In the genomic region with DNA sequence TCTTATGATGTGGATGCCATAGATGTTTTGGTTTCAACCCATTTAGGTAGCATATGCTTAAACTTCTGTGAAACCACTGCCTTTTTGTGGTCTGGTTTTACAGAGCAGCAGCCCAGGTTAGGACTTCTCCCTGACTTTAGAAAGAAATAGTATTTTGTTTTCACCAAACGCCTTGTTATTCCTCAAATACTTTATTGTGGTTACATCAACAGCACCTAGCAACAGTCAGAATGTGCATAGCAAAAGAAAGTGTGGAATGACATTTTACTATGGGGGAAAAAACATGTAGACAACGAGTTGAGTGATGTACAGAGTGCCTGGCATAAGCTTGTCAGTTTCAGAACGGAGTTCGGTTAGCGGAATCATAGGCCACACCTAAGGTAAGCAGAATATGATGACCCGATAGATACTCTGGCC, we compare ENCODE assay signal across 19 cellular contexts.
DNase-seq lines count a peak whose midpoint lies in the region; ATAC-seq, FAIRE-seq and TF ChIP-seq lines count a peak whose summit lies in the region.
"Had no signal": no experiment of that assay in that cellular context is flagged by ENCODE, and none has a peak within 500 bp of the region (broad histone marks: within the 10 kb centered on the region; RNA-seq: fewer than 3 reads in every experiment).

No MANE protein-coding gene starts in this region.

- peak; percentile 13 for FAIRE-seq in keratinocyte (lab: Jason Lieb, UNC)

- H3K36me3 Mint-ChIP-seq in activated T-cell treated with anti-CD3 and anti-CD28 coated beads, Interleukin-2, amount 50 U/mL, for 4 hours (ENCODE audit: insufficient read depth): peaks cover 1% of the 10 kb centered on the region
- peaks cover 19% of the 10 kb centered on the region for H3K36me3 Mint-ChIP-seq in activated naive CD4-positive, alpha-beta T cell treated with anti-CD3 and anti-CD28 coated beads, Interleukin-2, amount 10 ng/mL, durations not matched to agents 7 days and 5 days
- H3K36me3 Mint-ChIP-seq in neural progenitor cell: no peaks in the 10 kb centered on the region
- H3K36me3 Mint-ChIP-seq: IgD-negative memory B cell had no signal

- no peak for DNase-seq in activated T-cell treated with anti-CD3 and anti-CD28 coated beads, Interleukin-2, amount 50 U/mL, for 4 hours
- DNase-seq in activated T-cell treated with anti-CD3 and anti-CD28 coated beads for 4 hours: no peak
- DNase-seq in activated naive CD4-positive, alpha-beta T cell treated with anti-CD3 and anti-CD28 coated beads, Interleukin-2, amount 10 ng/mL, durations not matched to agents 7 days and 5 days: peak; percentile 25
- no peak for DNase-seq in keratinocyte (ENCODE audit: low read depth, low spot score)
- DNase-seq in SHP77 (lab: John Stamatoyannopoulos, UW): no peak
- DNase-seq in neural progenitor cell (ENCODE audit: low spot score): no peak
- DNase-seq: ACHN, GOT3, head of caudate nucleus, NCI-H774, SHP77 treated with DMSO at 0.1 percent for 48 hours, stomach, transverse colon had no signal

- peak overlapping the region; percentile 47 for H3K27ac ChIP-seq in KMS-11
- no peak overlapping the region for H3K27ac ChIP-seq in keratinocyte (ENCODE audit: control insufficient read depth, insufficient read depth, low read length)
- no peak overlapping the region for H3K27ac ChIP-seq in neural progenitor cell
- H3K27ac ChIP-seq: BLaER1 treated with 17β-estradiol and CSF1 and Interleukin-3, amounts not matched to agents 10 nM and 100 nM; coronary artery; stomach; transverse colon had no signal

- H3K79me2 ChIP-seq in KMS-11 (ENCODE audit: insufficient read depth, low read depth) (no peaks in the 10 kb centered on the region), keratinocyte (ENCODE audit: control insufficient read depth, insufficient read depth, low read length) (no peaks in the 10 kb centered on the region), neural progenitor cell (ENCODE audit: low read depth) (no peaks in the 10 kb centered on the region)

- H4K20me1 ChIP-seq in KMS-11 (ENCODE audit: insufficient read depth) (no peaks in the 10 kb centered on the region), keratinocyte (ENCODE audit: control insufficient read depth, extremely low read depth, insufficient read depth, low read length) (no peaks in the 10 kb centered on the region), neural progenitor cell (ENCODE audit: low read depth) (no peaks in the 10 kb centered on the region)
- H4K20me1 ChIP-seq: BLaER1 treated with 17β-estradiol and CSF1 and Interleukin-3, amounts not matched to agents 10 nM and 100 nM had no signal

- H3K27me3 Mint-ChIP-seq in activated T-cell treated with anti-CD3 and anti-CD28 coated beads, Interleukin-2, amount 50 U/mL, for 4 hours (ENCODE audit: low read depth): no peaks in the 10 kb centered on the region
- no peaks in the 10 kb centered on the region for H3K27me3 Mint-ChIP-seq in activated naive CD4-positive, alpha-beta T cell treated with anti-CD3 and anti-CD28 coated beads, Interleukin-2, amount 10 ng/mL, durations not matched to agents 7 days and 5 days
- H3K27me3 Mint-ChIP-seq in neural progenitor cell (ENCODE audit: insufficient read depth, low read depth): no peaks in the 10 kb centered on the region

- TF ChIP-seq CTCF in KMS-11 (conservative IDR thresholded peaks at IDR 0.05; ENCODE audit: low read depth, low read length): no peak
- no peak for TF ChIP-seq CTCF in keratinocyte (optimal IDR thresholded peaks at IDR 0.05 in 1 of 3, IDR thresholded peaks at IDR 0.05 in 1 of 3, conservative IDR thresholded peaks at IDR 0.05 in 1 of 3; ENCODE audit: extremely low read depth in 1 of 3, insufficient read depth in 2 of 3, low read length in 3 of 3)
- TF ChIP-seq CTCF in neural progenitor cell (IDR thresholded peaks at IDR 0.05): no peak

- peak overlapping the region; percentile 88 for H3K27ac Mint-ChIP-seq in activated naive CD4-positive, alpha-beta T cell treated with anti-CD3 and anti-CD28 coated beads, Interleukin-2, amount 10 ng/mL, durations not matched to agents 7 days and 5 days
- H3K27ac Mint-ChIP-seq in neural progenitor cell: no peak overlapping the region

- no peaks in the 10 kb centered on the region for H3K9me1 ChIP-seq in keratinocyte (ENCODE audit: control insufficient read depth, extremely low read depth, insufficient read depth, low read length)

- H3K4me1 Mint-ChIP-seq in activated T-cell treated with anti-CD3 and anti-CD28 coated beads, Interleukin-2, amount 50 U/mL, for 4 hours (ENCODE audit: low read depth): peaks cover 63% of the 10 kb centered on the region
- H3K4me1 Mint-ChIP-seq in activated naive CD4-positive, alpha-beta T cell treated with anti-CD3 and anti-CD28 coated beads, Interleukin-2, amount 10 ng/mL, durations not matched to agents 7 days and 5 days: peaks cover 66% of the 10 kb centered on the region
- no peaks in the 10 kb centered on the region for H3K4me1 Mint-ChIP-seq in neural progenitor cell
- H3K4me1 Mint-ChIP-seq: neural crest cell had no signal

- H3K4me2 ChIP-seq in KMS-11 (peak overlapping the region; percentile 53), keratinocyte (ENCODE audit: control insufficient read depth, extremely low read depth, insufficient read depth, low read depth, low read length) (peak overlapping the region; percentile 8), neural progenitor cell (no peak overlapping the region)
- H3K4me2 ChIP-seq: BLaER1 treated with 17β-estradiol and CSF1 and Interleukin-3, amounts not matched to agents 10 nM and 100 nM had no signal

- peak; percentile 83 to 88 for ATAC-seq in activated T-cell treated with anti-CD3 and anti-CD28 coated beads, Interleukin-2, amount 50 U/mL, for 4 hours
- ATAC-seq in GM18502 (IDR thresholded peaks at IDR 0.05; ENCODE audit: poor library complexity, unreplicated experiment): no peak

- H3K36me3 ChIP-seq in KMS-11 (ENCODE audit: insufficient read depth) (no peaks in the 10 kb centered on the region), keratinocyte (ENCODE audit: control insufficient read depth in 2 of 2, extremely low read depth in 1 of 2, insufficient read depth in 2 of 2, low read length in 2 of 2) (no peaks in the 10 kb centered on the region), neural progenitor cell (no peaks in the 10 kb centered on the region)
- H3K36me3 ChIP-seq: BLaER1 treated with 17β-estradiol and CSF1 and Interleukin-3, amounts not matched to agents 10 nM and 100 nM; stomach; transverse colon had no signal

- H3K4me3 ChIP-seq in KMS-11 (IDR thresholded peaks at IDR 0.05; ENCODE audit: insufficient read depth, low read depth, low read length) (no peak overlapping the region), keratinocyte (ENCODE audit: control insufficient read depth in 2 of 3, extremely low read depth in 1 of 3, insufficient read depth in 2 of 3, low read depth in 1 of 3, low read length in 3 of 3) (no peak overlapping the region), neural progenitor cell (no peak overlapping the region)
- H3K4me3 ChIP-seq: BLaER1 treated with 17β-estradiol and CSF1 and Interleukin-3, amounts not matched to agents 10 nM and 100 nM; coronary artery; stomach; transverse colon had no signal

- H3K4me3 Mint-ChIP-seq in activated T-cell treated with anti-CD3 and anti-CD28 coated beads, Interleukin-2, amount 50 U/mL, for 4 hours: peak overlapping the region; percentile 32
- H3K4me3 Mint-ChIP-seq in activated naive CD4-positive, alpha-beta T cell treated with anti-CD3 and anti-CD28 coated beads, Interleukin-2, amount 10 ng/mL, durations not matched to agents 7 days and 5 days: peak overlapping the region; percentile 2
- no peak overlapping the region for H3K4me3 Mint-ChIP-seq in neural progenitor cell
- H3K4me3 Mint-ChIP-seq: IgD-negative memory B cell, neural crest cell had no signal

- CTCF ChIA-PET in activated naive CD4-positive, alpha-beta T cell treated with anti-CD3 and anti-CD28 coated beads, Interleukin-2, amount 10 ng/mL, durations not matched to agents 7 days and 5 days (lab: Charles Lee): interaction anchor here (1.2 to 2.4 kb wide), 6 partner anchors 16 to 60 kb away, joined by 3 to 9 read pairs (median 4); no protein-coding TSS in a partner anchor

- peak overlapping the region; percentile 8; the same call in 1 of the 2 replicates for H3K9ac ChIP-seq in KMS-11
- no peak overlapping the region for H3K9ac ChIP-seq in keratinocyte (ENCODE audit: control insufficient read depth, extremely low read depth, insufficient read depth, low read length)
- no peak overlapping the region for H3K9ac ChIP-seq in neural progenitor cell
- H3K9ac ChIP-seq: BLaER1 treated with 17β-estradiol and CSF1 and Interleukin-3, amounts not matched to agents 10 nM and 100 nM had no signal

- dilution Hi-C loops in keratinocyte (cut with MboI; ENCODE audit: extremely low pct_ligation_motif_present, low sequenced_read_pairs): no loop called here

- H2AFZ ChIP-seq in KMS-11 (ENCODE audit: low read depth): peak overlapping the region; percentile 34; the same call in 1 of the 2 replicates
- no peak overlapping the region for H2AFZ ChIP-seq in keratinocyte (ENCODE audit: control insufficient read depth, low read length)
- H2AFZ ChIP-seq in neural progenitor cell (replicated peaks): no peak overlapping the region

- no peaks in the 10 kb centered on the region for H3F3A ChIP-seq in neural progenitor cell (ENCODE audit: low read depth)

- H3K27me3 ChIP-seq in KMS-11 (ENCODE audit: insufficient read depth, low read depth): no peaks in the 10 kb centered on the region
- H3K27me3 ChIP-seq in keratinocyte (ENCODE audit: control insufficient read depth, extremely low read depth, insufficient read depth, low read length): no peaks in the 10 kb centered on the region
- H3K27me3 ChIP-seq in neural progenitor cell: no peaks in the 10 kb centered on the region
- H3K27me3 ChIP-seq: stomach, transverse colon had no signal

- peaks cover 3% of the 10 kb centered on the region for H3K9me3 Mint-ChIP-seq in activated T-cell treated with anti-CD3 and anti-CD28 coated beads, Interleukin-2, amount 50 U/mL, for 4 hours
- H3K9me3 Mint-ChIP-seq in activated naive CD4-positive, alpha-beta T cell treated with anti-CD3 and anti-CD28 coated beads, Interleukin-2, amount 10 ng/mL, durations not matched to agents 7 days and 5 days: peaks cover 16% of the 10 kb centered on the region
- H3K9me3 Mint-ChIP-seq in neural progenitor cell: no peaks in the 10 kb centered on the region

- H3K4me1 ChIP-seq in KMS-11 (ENCODE audit: low read depth, poor library complexity, severe bottlenecking) (peaks cover 41% of the 10 kb centered on the region), keratinocyte (ENCODE audit: control insufficient read depth, extremely low read depth, insufficient read depth, low read length) (peaks cover 19% of the 10 kb centered on the region), neural progenitor cell (no peaks in the 10 kb centered on the region)
- H3K4me1 ChIP-seq: BLaER1 treated with 17β-estradiol and CSF1 and Interleukin-3, amounts not matched to agents 10 nM and 100 nM; stomach had no signal

- H3K9me3 ChIP-seq in keratinocyte (ENCODE audit: control insufficient read depth, low read depth, low read length) (no peaks in the 10 kb centered on the region), neural progenitor cell (ENCODE audit: low read depth) (no peaks in the 10 kb centered on the region)
- H3K9me3 ChIP-seq: BLaER1 treated with 17β-estradiol and CSF1 and Interleukin-3, amounts not matched to agents 10 nM and 100 nM; stomach; transverse colon had no signal
